26 cellular contexts compared by ENCODE assay signal in genomic region chr13:29516880-29517279, GRCh38.
"Had no signal": no experiment of that assay in that cellular context is flagged by ENCODE, and none has a peak within 500 bp of the region (broad histone marks: within the 10 kb centered on the region; RNA-seq: fewer than 3 reads in every experiment).

No MANE protein-coding gene starts in this region.

- H3K4me1 ChIP-seq: colonic mucosa, foreskin keratinocyte, left lung, pancreas, stomach, upper lobe of left lung, uterus had no signal

- H3K27me3 ChIP-seq: colonic mucosa, esophagus muscularis mucosa, foreskin keratinocyte, gastroesophageal sphincter, heart left ventricle, left lung, neutrophil, pancreas, sigmoid colon, stomach, tibial artery, upper lobe of left lung, uterus had no signal

- H3K9me3 Mint-ChIP-seq: dendritic cell treated with granulocyte-macrophage colony-stimulating factor and Interleukin-4, amounts not matched to agents 40 ng/mL and 50 ng/mL, for 4 days; endodermal cell; naive thymus-derived CD8-positive, alpha-beta T cell; neural crest cell; stimulated activated effector memory CD8-positive, alpha-beta T cell treated with anti-CD3 and anti-CD28 coated beads, Interleukin-12 subunit alpha, Interleukin-12 subunit beta, amount 100 ng/mL, for 72 hours had no signal

- H3K27ac ChIP-seq: colonic mucosa, esophagus muscularis mucosa, foreskin keratinocyte, gastroesophageal sphincter, heart left ventricle, left lung, neutrophil, pancreas, sigmoid colon, stomach, tibial artery, upper lobe of left lung, uterus had no signal

- H3K9me3 ChIP-seq: colonic mucosa, esophagus muscularis mucosa, gastroesophageal sphincter, heart left ventricle, left lung, neutrophil, pancreas, sigmoid colon, stomach, tibial artery, upper lobe of left lung, uterus had no signal

- H3K27me3 Mint-ChIP-seq: dendritic cell treated with granulocyte-macrophage colony-stimulating factor and Interleukin-4, amounts not matched to agents 40 ng/mL and 50 ng/mL, for 4 days; naive thymus-derived CD8-positive, alpha-beta T cell had no signal

- H3K4me3 Mint-ChIP-seq: dendritic cell treated with granulocyte-macrophage colony-stimulating factor and Interleukin-4, amounts not matched to agents 40 ng/mL and 50 ng/mL, for 4 days; endodermal cell; naive thymus-derived CD8-positive, alpha-beta T cell; neural crest cell; stimulated activated effector memory CD8-positive, alpha-beta T cell treated with anti-CD3 and anti-CD28 coated beads, Interleukin-12 subunit alpha, Interleukin-12 subunit beta, amount 100 ng/mL, for 72 hours had no signal

- H3K36me3 ChIP-seq: colonic mucosa, uterus had no signal

- H3K4me1 Mint-ChIP-seq: endodermal cell had no signal

- H3K27ac Mint-ChIP-seq: dendritic cell treated with granulocyte-macrophage colony-stimulating factor and Interleukin-4, amounts not matched to agents 40 ng/mL and 50 ng/mL, for 4 days; endodermal cell; naive thymus-derived CD8-positive, alpha-beta T cell had no signal

- DNase-seq: colonic mucosa; effector CD8-positive, alpha-beta T cell; endodermal cell; foreskin keratinocyte; heart left ventricle; hippocampal formation; left cardiac atrium; left lung; mammary epithelial cell; mesendoderm; naive thymus-derived CD8-positive, alpha-beta T cell; sigmoid colon; stimulated activated CD4-positive, alpha-beta T cell treated with anti-CD3 and anti-CD28 coated beads, Interleukin-2, amount 100 ng/mL, for 24 hours; stimulated activated CD4-positive, alpha-beta T cell treated with anti-CD3 and anti-CD28 coated beads, Interleukin-4, amount 100 ng/mL, for 24 hours; stimulated activated naive CD4-positive, alpha-beta T cell treated with Interleukin-2 at 50 U/mL for 16 hours; stomach; upper lobe of left lung; uterus had no signal

- ATAC-seq: foreskin keratinocyte; gastroesophageal sphincter; heart left ventricle; left cardiac atrium; left lung; naive thymus-derived CD8-positive, alpha-beta T cell; pancreas; stimulated activated effector memory CD8-positive, alpha-beta T cell treated with anti-CD3 and anti-CD28 coated beads, Interleukin-12 subunit alpha, Interleukin-12 subunit beta, amount 100 ng/mL, for 72 hours had no signal

- H3K4me3 ChIP-seq: colonic mucosa, esophagus muscularis mucosa, gastroesophageal sphincter, heart left ventricle, left lung, pancreas, sigmoid colon, stomach, tibial artery, upper lobe of left lung, uterus had no signal
